Comparison of ENCODE assay signal across 9 cellular contexts in the genomic region with DNA sequence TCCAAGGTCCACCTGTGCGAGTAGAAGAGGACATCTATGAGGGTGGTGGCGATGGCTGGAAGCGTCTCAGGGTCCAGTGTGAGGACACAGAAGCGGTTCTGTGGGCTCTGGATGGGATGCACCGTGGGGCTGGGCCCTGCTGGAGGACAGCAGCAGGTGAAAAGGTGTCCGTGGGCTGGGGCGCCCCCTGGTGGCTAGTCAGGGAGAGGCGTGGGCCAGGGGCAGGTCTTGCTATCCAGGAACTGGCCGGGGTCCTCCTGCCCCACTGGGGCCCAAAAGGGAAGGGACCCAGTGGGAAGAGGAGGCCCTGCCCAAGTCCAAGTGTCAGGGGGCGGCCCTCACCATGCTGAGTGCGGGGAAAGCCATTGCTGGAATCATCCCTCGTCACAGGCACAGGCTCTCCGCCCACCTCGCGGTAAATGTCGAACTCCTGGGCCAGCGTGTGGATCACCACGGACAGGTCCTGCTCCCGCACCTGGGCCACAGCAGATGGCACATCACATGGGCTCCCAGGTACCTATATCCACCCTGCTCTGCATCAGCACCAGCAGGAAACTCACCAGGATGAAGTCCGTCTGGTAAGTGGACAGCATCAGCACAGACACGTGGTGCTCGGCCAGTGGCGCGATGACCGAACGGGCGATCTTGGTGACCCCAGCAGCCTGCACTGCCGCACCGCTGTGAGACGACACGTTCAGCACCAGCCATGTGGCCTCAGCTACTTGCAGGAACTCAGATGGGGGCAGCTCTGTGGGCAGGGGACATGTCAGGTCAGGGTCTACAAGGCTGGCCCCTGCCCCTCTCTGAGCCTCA. TPM values are rescaled to one million over a fixed set of nuclear protein-coding genes. Genes with fewer than 3 reads are reported as not detected.
A peak's percentile ranks its signal among the peaks of the same experiment; 100 is the strongest.
DNase-seq lines count a peak whose midpoint lies in the region; ATAC-seq and TF ChIP-seq lines count a peak whose summit lies in the region.
"Had no signal": no experiment of that assay in that cellular context is flagged by ENCODE, and none has a peak within 500 bp of the region (broad histone marks: within the 10 kb centered on the region; RNA-seq: fewer than 3 reads in every experiment).

No MANE protein-coding gene starts in this region.

- no peak overlapping the region for H3K27ac ChIP-seq in CD4-positive, CD25-positive, alpha-beta regulatory T cell (ENCODE audit: insufficient read depth, low read length, poor library complexity, severe bottlenecking)
- no peak overlapping the region for H3K27ac ChIP-seq in HEK293 (ENCODE audit: extremely low read depth, low read depth, low read length)

- CTCF ChIA-PET in HEK293 (lab: Yijun Ruan, JAX) = interaction anchor here (0.5 to 4.0 kb wide), 53 partner anchors 9 to 651 kb away, joined by 3 to 80 read pairs (median 5); a partner anchor contains a TSS

- H3K4me1 Mint-ChIP-seq in CD4-positive, CD25-positive, alpha-beta regulatory T cell = peaks cover 8 to 45% (median 19%) of the 10 kb centered on the region in 4 donors

- no peak overlapping the region for H3K4me3 ChIP-seq in CD4-positive, CD25-positive, alpha-beta regulatory T cell (ENCODE audit: low read depth, low read length)
- no peak overlapping the region for H3K4me3 ChIP-seq in HEK293 (ENCODE audit: low read depth, low read length)

- H3K27me3 ChIP-seq in CD4-positive, CD25-positive, alpha-beta regulatory T cell (ENCODE audit: control insufficient read depth, insufficient read depth, low read length) = no peaks in the 10 kb centered on the region

- no peaks in the 10 kb centered on the region for H3K9me3 Mint-ChIP-seq in CD4-positive, CD25-positive, alpha-beta regulatory T cell

- TF ChIP-seq CTCF in HEK293 (tag by site-specific recombination; IDR thresholded peaks at IDR 0.05) = peak; percentile 91

- DNase-seq in CD4-positive, CD25-positive, alpha-beta regulatory T cell = peak; percentile 78 to 83 (median 83)
- DNase-seq in SHP77 treated with DMSO at 0.1 percent for 48 hours (lab: John Stamatoyannopoulos, UW) = peak; percentile 58
- DNase-seq in activated gamma-delta T cell treated with anti-CD3 and anti-CD28 coated beads, Interleukin-2, amount 50 U/mL, for 16 hours (ENCODE audit: low read depth) = peak; percentile 84
- DNase-seq in left cardiac atrium = peak; percentile 77
- peak; percentile 77 to 89 for DNase-seq in stimulated activated CD4-positive, alpha-beta T cell treated with anti-CD3 and anti-CD28 coated beads, Interleukin-12 subunit alpha, Interleukin-12 subunit beta, amount 100 ng/mL, for 24 hours (ENCODE audit: low read depth in 2 of 2)
- no peak for DNase-seq in OCI-M2 (lab: John Stamatoyannopoulos, UW; ENCODE audit: unreplicated experiment)

- H3K9me3 ChIP-seq in CD4-positive, CD25-positive, alpha-beta regulatory T cell (ENCODE audit: control insufficient read depth in 2 of 2, low read length in 2 of 2) = no peaks in the 10 kb centered on the region
- no peaks in the 10 kb centered on the region for H3K9me3 ChIP-seq in HEK293 (ENCODE audit: control insufficient read depth, insufficient read depth, low read depth, low read length)

- H3K27me3 Mint-ChIP-seq in CD4-positive, CD25-positive, alpha-beta regulatory T cell = no peaks in the 10 kb centered on the region

- peak overlapping the region in 3 of 4 donors; percentile 4 to 96 (median 93) for H3K4me3 Mint-ChIP-seq in CD4-positive, CD25-positive, alpha-beta regulatory T cell

- H3K27ac Mint-ChIP-seq in CD4-positive, CD25-positive, alpha-beta regulatory T cell = peak overlapping the region in 2 of 3 donors; percentile 38 to 93

- POLR2A ChIA-PET in HEK293 (lab: Yijun Ruan, JAX) = interaction anchor here (1.3 to 1.4 kb wide), 3 partner anchors 24 to 137 kb away, joined by 4 to 10 read pairs (median 8); a partner anchor contains a TSS

- peaks cover 3% of the 10 kb centered on the region for H3K36me3 Mint-ChIP-seq in CD4-positive, CD25-positive, alpha-beta regulatory T cell

- ATAC-seq in CD4-positive, CD25-positive, alpha-beta regulatory T cell (ENCODE audit: low read depth in 2 of 2) = peak; percentile 20 to 26
- no peak for ATAC-seq in left cardiac atrium
- no peak for ATAC-seq in GM21367 (IDR thresholded peaks at IDR 0.05; ENCODE audit: unreplicated experiment)

- peaks cover 49% of the 10 kb centered on the region for H3K4me1 ChIP-seq in CD4-positive, CD25-positive, alpha-beta regulatory T cell (ENCODE audit: control insufficient read depth, insufficient read depth, low read length, poor library complexity, severe bottlenecking)
- no peaks in the 10 kb centered on the region; the same call in 1 of the 2 replicates for H3K4me1 ChIP-seq in HEK293 (ENCODE audit: control insufficient read depth, insufficient read depth, low read length)

- H3K36me3 ChIP-seq in CD4-positive, CD25-positive, alpha-beta regulatory T cell (ENCODE audit: control insufficient read depth, insufficient read depth, low read length) = no peaks in the 10 kb centered on the region
- H3K36me3 ChIP-seq in HEK293 (ENCODE audit: control insufficient read depth in 2 of 2, insufficient read depth in 1 of 2, low read length in 2 of 2) = peaks cover 0 to 19% of the 10 kb centered on the region in 2 experiments; a peak in 1 of 3 replicates

- intact Hi-C loops in left cardiac atrium (cut with DNase I) = loop anchor here (1.0 to 5.0 kb wide), 2 partner anchors 100 kb away; a partner anchor contains a TSS

TF ChIP-seq in HEK293, 187 proteins besides CTCF, POLR2A, EP300 and RAD21 (continues in another document):
- TF ChIP-seq ZBTB7A (tag by site-specific recombination; IDR thresholded peaks at IDR 0.05; ENCODE audit: low read depth) (no peak; the same call in 1 of the 2 replicates), ZNF626 (tag by site-specific recombination; IDR thresholded peaks at IDR 0.05) (no peak), KLF8 (tag by site-specific recombination; IDR thresholded peaks at IDR 0.05) (peak; percentile 28; the same call in 1 of the 2 replicates), HOXC10 (CRISPR knock-in tag; IDR thresholded peaks at IDR 0.05) (no peak), ZNF202 (tag by site-specific recombination; IDR thresholded peaks at IDR 0.05; ENCODE audit: borderline replicate concordance) (no peak), ZNF140 (tag by site-specific recombination; IDR thresholded peaks at IDR 0.05) (no peak), ZNF16 (tag by site-specific recombination; IDR thresholded peaks at IDR 0.05; ENCODE audit: low read depth) (no peak), ZNF654 (tag by site-specific recombination; IDR thresholded peaks at IDR 0.05; ENCODE audit: low read depth) (peak; percentile 71), ZNF660 (tag by site-specific recombination; IDR thresholded peaks at IDR 0.05) (no peak), ZFP69B (tag by site-specific recombination; IDR thresholded peaks at IDR 0.05) (no peak), EGR2 (tag by site-specific recombination; IDR thresholded peaks at IDR 0.05; ENCODE audit: low read depth) (peak; percentile 71), ZNF791 (tag by site-specific recombination; IDR thresholded peaks at IDR 0.05) (no peak), ZNF292 (tag by site-specific recombination; IDR thresholded peaks at IDR 0.05; ENCODE audit: borderline replicate concordance, low read depth) (no peak), ZFHX2 (tag by site-specific recombination; conservative IDR thresholded peaks at IDR 0.05) (peak; percentile 78), REPIN1 (tag by site-specific recombination; IDR thresholded peaks at IDR 0.05; ENCODE audit: low read depth) (no peak)
- TF ChIP-seq, protein P1, sequence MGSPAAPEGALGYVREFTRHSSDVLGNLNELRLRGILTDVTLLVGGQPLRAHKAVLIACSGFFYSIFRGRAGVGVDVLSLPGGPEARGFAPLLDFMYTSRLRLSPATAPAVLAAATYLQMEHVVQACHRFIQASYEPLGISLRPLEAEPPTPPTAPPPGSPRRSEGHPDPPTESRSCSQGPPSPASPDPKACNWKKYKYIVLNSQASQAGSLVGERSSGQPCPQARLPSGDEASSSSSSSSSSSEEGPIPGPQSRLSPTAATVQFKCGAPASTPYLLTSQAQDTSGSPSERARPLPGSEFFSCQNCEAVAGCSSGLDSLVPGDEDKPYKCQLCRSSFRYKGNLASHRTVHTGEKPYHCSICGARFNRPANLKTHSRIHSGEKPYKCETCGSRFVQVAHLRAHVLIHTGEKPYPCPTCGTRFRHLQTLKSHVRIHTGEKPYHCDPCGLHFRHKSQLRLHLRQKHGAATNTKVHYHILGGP (tag by site-specific recombination; IDR thresholded peaks at IDR 0.05) = peak; percentile 58; the same call in 1 of the 2 replicates
- TF ChIP-seq, protein P2, sequence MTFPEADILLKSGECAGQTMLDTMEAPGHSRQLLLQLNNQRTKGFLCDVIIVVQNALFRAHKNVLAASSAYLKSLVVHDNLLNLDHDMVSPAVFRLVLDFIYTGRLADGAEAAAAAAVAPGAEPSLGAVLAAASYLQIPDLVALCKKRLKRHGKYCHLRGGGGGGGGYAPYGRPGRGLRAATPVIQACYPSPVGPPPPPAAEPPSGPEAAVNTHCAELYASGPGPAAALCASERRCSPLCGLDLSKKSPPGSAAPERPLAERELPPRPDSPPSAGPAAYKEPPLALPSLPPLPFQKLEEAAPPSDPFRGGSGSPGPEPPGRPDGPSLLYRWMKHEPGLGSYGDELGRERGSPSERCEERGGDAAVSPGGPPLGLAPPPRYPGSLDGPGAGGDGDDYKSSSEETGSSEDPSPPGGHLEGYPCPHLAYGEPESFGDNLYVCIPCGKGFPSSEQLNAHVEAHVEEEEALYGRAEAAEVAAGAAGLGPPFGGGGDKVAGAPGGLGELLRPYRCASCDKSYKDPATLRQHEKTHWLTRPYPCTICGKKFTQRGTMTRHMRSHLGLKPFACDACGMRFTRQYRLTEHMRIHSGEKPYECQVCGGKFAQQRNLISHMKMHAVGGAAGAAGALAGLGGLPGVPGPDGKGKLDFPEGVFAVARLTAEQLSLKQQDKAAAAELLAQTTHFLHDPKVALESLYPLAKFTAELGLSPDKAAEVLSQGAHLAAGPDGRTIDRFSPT (tag by site-specific recombination; IDR thresholded peaks at IDR 0.05) = no peak

RNA-seq across cellular contexts. Expression of a gene that starts 2.3 kb away (rescaled TPM):
- 18.7 TPM for total RNA-seq in CD4-positive, CD25-positive, alpha-beta regulatory T cell
- polyA plus RNA-seq in CD4-positive, CD25-positive, alpha-beta regulatory T cell = 10 to 100 TPM; 10.9 to 16.4 (median 12.1) TPM
- total RNA-seq in left cardiac atrium = 1 to 10 TPM; 7.4 to 9.4 TPM

RNA-seq across cellular contexts. Expression of a gene that starts 20.4 kb away (rescaled TPM):
- 24.0 TPM for total RNA-seq in CD4-positive, CD25-positive, alpha-beta regulatory T cell
- 1 to 10 TPM; 2.4 to 7.0 (median 4.8) TPM for polyA plus RNA-seq in CD4-positive, CD25-positive, alpha-beta regulatory T cell
- 1 to 10 TPM in 1 of 2 donors, under 1 TPM in 1; 0.56 to 1.4 TPM for total RNA-seq in left cardiac atrium

RNA-seq across cellular contexts. Expression of a gene that starts 39.7 kb away (rescaled TPM):
- 67.5 TPM for total RNA-seq in CD4-positive, CD25-positive, alpha-beta regulatory T cell
- polyA plus RNA-seq in CD4-positive, CD25-positive, alpha-beta regulatory T cell = 10 to 100 TPM; 44.2 to 58.0 (median 47.4) TPM
- total RNA-seq in left cardiac atrium = 10 to 100 TPM; 11.9 to 12.3 TPM

RNA-seq across cellular contexts. Expression of a gene that starts 40.5 kb away (rescaled TPM):
- 0.96 TPM for total RNA-seq in CD4-positive, CD25-positive, alpha-beta regulatory T cell
- not detected for polyA plus RNA-seq in CD4-positive, CD25-positive, alpha-beta regulatory T cell
- total RNA-seq in left cardiac atrium = 1 to 10 TPM in 1 of 2 donors, under 1 TPM in 1; 0.94 to 7.0 TPM
- total RNA-seq: temporal lobe had no signal

Comparison
In these comparisons a context has a peak if more than half of its experiments do, and no peak if none do; other contexts are left out.
1. ATAC-seq: peak in CD4-positive, CD25-positive, alpha-beta regulatory T cell (2 of 2); none in left cardiac atrium (0 of 2) and GM21367 (single experiment).
2. RNA of a gene that starts 20.4 kb away (total RNA-seq): 24.0 TPM in CD4-positive, CD25-positive, alpha-beta regulatory T cell (single experiment); 0.56 to 1.4 TPM in left cardiac atrium; every median in the first group is over 10 times any median in the second.